8 cellular contexts compared by ENCODE assay signal in genomic region chrX:119943185-119943988, GRCh38. TPM values are rescaled to one million over a fixed set of nuclear protein-coding genes. Genes with fewer than 3 reads are reported as not detected.
A peak's percentile ranks its signal among the peaks of the same experiment; 100 is the strongest.
DNase-seq lines count a peak whose midpoint lies in the region; ATAC-seq, FAIRE-seq and TF ChIP-seq lines count a peak whose summit lies in the region.

NKAP (minus strand) TSS chrX:119943751; CDS start chrX:119943605, 146 bp downstream.

- peak; percentile 72 to 87 for TF ChIP-seq EP300 in tibial nerve (IDR thresholded peaks at IDR 0.05)

- H3K9me3 ChIP-seq in adipocyte (ENCODE audit: control insufficient read depth, low read length) (no peaks in the 10 kb centered on the region), pancreas (no peaks in the 10 kb centered on the region), tibial nerve (no peaks in the 10 kb centered on the region)

- intact Hi-C loops in Right ventricle myocardium superior (cut with DNase I): no loop called here
- intact Hi-C loops in pancreas (cut with DNase I): no loop called here

- peak within 1 kb of the TSS; percentile 88 for H3K9ac ChIP-seq in adipocyte (ENCODE audit: low read length)

- no peaks in the 10 kb centered on the region for H3K27me3 ChIP-seq in adipocyte (replicated peaks; ENCODE audit: control insufficient read depth, insufficient read depth, low read length)
- no peaks in the 10 kb centered on the region for H3K27me3 ChIP-seq in pancreas
- no peaks in the 10 kb centered on the region for H3K27me3 ChIP-seq in tibial nerve

- H3K4me1 ChIP-seq in adipocyte (ENCODE audit: control insufficient read depth, insufficient read depth, low read length) (peaks cover 5% of the 10 kb centered on the region), pancreas (no peaks in the 10 kb centered on the region), tibial nerve (peaks cover 0 to 15% (median 3%) of the 10 kb centered on the region in 4 donors)

- TF ChIP-seq POLR2A in GM12891 (IDR thresholded peaks at IDR 0.05; ENCODE audit: low read depth, low read length) (peak; percentile 51; the same call in 1 of the 2 replicates), tibial nerve (IDR thresholded peaks at IDR 0.05) (peak in 1 of 2 donors; percentile 52)

- FAIRE-seq in GM12891 (lab: Jason Lieb, UNC) (peak; percentile 95), pancreas (lab: Jason Lieb, UNC) (peak; percentile 89)

- 0 to 24% methylated on average over 59 of the region's 59 CpGs for WGBS in pancreas, 2 donors
- WGBS in tibial nerve, 2 donors: 0 to 50% methylated on average over 28 to 55 of the region's 59 CpGs

- no peaks in the 10 kb centered on the region for H3K36me3 ChIP-seq in adipocyte (ENCODE audit: control insufficient read depth, insufficient read depth, low read length, severe bottlenecking)
- no peaks in the 10 kb centered on the region for H3K36me3 ChIP-seq in pancreas
- no peaks in the 10 kb centered on the region for H3K36me3 ChIP-seq in tibial nerve

- DNase-seq in GM12891 (ENCODE audit: insufficient read length, low spot score) (peak; percentile 44), NCI-H128 (lab: John Stamatoyannopoulos, UW; ENCODE audit: unreplicated experiment) (peak; percentile 68), SW 1271 (lab: John Stamatoyannopoulos, UW) (peak; percentile 46 to 82), adipocyte (ENCODE audit: low read depth) (peak; percentile 93), Right ventricle myocardium superior (peak; percentile 79), pancreas (peak; percentile 62 to 83 (median 75)), tibial nerve (ENCODE audit: low spot score in 2 of 2) (peak; percentile 58 to 77)

- ATAC-seq in HG02763 (IDR thresholded peaks at IDR 0.05; ENCODE audit: unreplicated experiment) (peak; percentile 76), Right ventricle myocardium superior (ENCODE audit: poor library complexity) (peak; percentile 97), pancreas (peak; percentile 96 to 97 (median 96))

- H3K4me3 ChIP-seq in adipocyte (ENCODE audit: low read length): peak within 1 kb of the TSS; percentile 90
- H3K4me3 ChIP-seq in pancreas: peak within 1 kb of the TSS; percentile 51 to 69 (median 57)
- H3K4me3 ChIP-seq in tibial nerve: peak within 1 kb of the TSS; percentile 46 to 78 (median 62)

- TF ChIP-seq CTCF in pancreas (IDR thresholded peaks at IDR 0.05) (no peak), tibial nerve (IDR thresholded peaks at IDR 0.05) (no peak)

- H3K27ac ChIP-seq in pancreas: peak within 1 kb of the TSS; percentile 75 to 86 (median 82)
- H3K27ac ChIP-seq in tibial nerve: peak within 1 kb of the TSS; percentile 67 to 91 (median 83)

TF ChIP-seq in GM12891, 5 proteins besides CTCF, POLR2A, EP300 and RAD21:
- TF ChIP-seq TAF1 (IDR thresholded peaks at IDR 0.05; ENCODE audit: low read depth, low read length) (peak; percentile 43; the same call in 1 of the 2 replicates), POLR2AphosphoS5 (IDR thresholded peaks at IDR 0.05; ENCODE audit: low read depth, low read length) (peak; percentile 55), POU2F2 (IDR thresholded peaks at IDR 0.05; ENCODE audit: low read depth, low read length) (no peak), SPI1 (IDR thresholded peaks at IDR 0.05; ENCODE audit: low read depth, low read length) (peak; percentile 12; the same call in 1 of the 2 replicates)

RNA-seq across cellular contexts. Expression of gene NKAP, which starts in this region (rescaled TPM):
- polyA plus RNA-seq in GM12891 (2012; ENCODE audit: low read depth, missing spikeins): 4.6 TPM
- total RNA-seq in Right ventricle myocardium superior (3.6 TPM), pancreas (1 to 10 TPM; 2.0 to 4.0 (median 3.3) TPM), tibial nerve (10 to 100 TPM in 2 of 4 donors, 1 to 10 TPM in 2; 5.2 to 11.4 (median 9.7) TPM)
- polyA plus RNA-seq in pancreas: 1 to 10 TPM; 2.5 to 5.5 TPM

Comparison
In these comparisons a context has a peak if more than half of its experiments do, and no peak if none do; other contexts are left out.
1. Peak in every context shown above with its lines: DNase-seq, ATAC-seq, H3K4me3 ChIP-seq and H3K27ac ChIP-seq.